ENCODE assay signal across 2 cellular contexts in the genomic region with DNA sequence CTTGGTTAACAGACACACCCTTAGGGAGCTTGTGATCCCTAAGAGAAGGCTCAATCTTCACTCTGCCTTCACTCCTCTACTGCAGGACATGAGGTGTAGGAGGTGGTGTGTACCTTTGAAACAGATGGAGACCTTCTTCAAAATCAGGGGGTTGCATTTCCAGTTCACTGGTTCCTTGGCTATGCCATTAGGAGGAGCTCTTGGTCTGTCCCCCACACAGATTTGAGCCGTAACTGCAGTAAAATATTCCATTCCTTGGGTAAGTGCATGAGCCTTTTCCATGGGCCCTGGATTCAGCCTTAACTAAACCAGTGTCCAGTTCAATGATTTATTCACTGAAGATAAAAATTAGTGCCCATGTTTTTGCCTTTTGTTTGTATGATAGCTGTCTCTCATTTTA.
TF ChIP-seq lines count a peak whose summit lies in the region.

No MANE protein-coding gene starts in this region.

TF ChIP-seq in HCT116, 20 proteins besides CTCF, POLR2A, EP300 and RAD21:
- TF ChIP-seq, protein P1, sequence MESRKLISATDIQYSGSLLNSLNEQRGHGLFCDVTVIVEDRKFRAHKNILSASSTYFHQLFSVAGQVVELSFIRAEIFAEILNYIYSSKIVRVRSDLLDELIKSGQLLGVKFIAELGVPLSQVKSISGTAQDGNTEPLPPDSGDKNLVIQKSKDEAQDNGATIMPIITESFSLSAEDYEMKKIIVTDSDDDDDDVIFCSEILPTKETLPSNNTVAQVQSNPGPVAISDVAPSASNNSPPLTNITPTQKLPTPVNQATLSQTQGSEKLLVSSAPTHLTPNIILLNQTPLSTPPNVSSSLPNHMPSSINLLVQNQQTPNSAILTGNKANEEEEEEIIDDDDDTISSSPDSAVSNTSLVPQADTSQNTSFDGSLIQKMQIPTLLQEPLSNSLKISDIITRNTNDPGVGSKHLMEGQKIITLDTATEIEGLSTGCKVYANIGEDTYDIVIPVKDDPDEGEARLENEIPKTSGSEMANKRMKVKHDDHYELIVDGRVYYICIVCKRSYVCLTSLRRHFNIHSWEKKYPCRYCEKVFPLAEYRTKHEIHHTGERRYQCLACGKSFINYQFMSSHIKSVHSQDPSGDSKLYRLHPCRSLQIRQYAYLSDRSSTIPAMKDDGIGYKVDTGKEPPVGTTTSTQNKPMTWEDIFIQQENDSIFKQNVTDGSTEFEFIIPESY (IDR thresholded peaks at IDR 0.05; ENCODE audit: extremely low read depth, insufficient replicate concordance, low read length): no peak
- TF ChIP-seq YY1 (IDR thresholded peaks at IDR 0.05; ENCODE audit: extremely low read depth, insufficient replicate concordance, low read depth, low read length): no peak
- no peak for TF ChIP-seq POLR2AphosphoS5 (IDR thresholded peaks at IDR 0.05; ENCODE audit: low read depth, low read length)
- TF ChIP-seq MAX (IDR thresholded peaks at IDR 0.05): no peak
- TF ChIP-seq JUND (IDR thresholded peaks at IDR 0.05): no peak
- no peak for TF ChIP-seq ZFX (IDR thresholded peaks at IDR 0.05)
- no peak for TF ChIP-seq ELF1 (IDR thresholded peaks at IDR 0.05; ENCODE audit: borderline replicate concordance, low read depth)

TF ChIP-seq in WTC11, 78 proteins besides CTCF, POLR2A, EP300 and RAD21 (continued from another document):
- TF ChIP-seq ARID4B (CRISPR knock-in tag; IDR thresholded peaks at IDR 0.05; ENCODE audit: borderline replicate concordance) (no peak), ZNF396 (CRISPR knock-in tag; IDR thresholded peaks at IDR 0.05; ENCODE audit: borderline replicate concordance) (no peak), ETV6 (CRISPR knock-in tag; IDR thresholded peaks at IDR 0.05) (no peak)
